15 cellular contexts compared by ENCODE assay signal in the genomic region with DNA sequence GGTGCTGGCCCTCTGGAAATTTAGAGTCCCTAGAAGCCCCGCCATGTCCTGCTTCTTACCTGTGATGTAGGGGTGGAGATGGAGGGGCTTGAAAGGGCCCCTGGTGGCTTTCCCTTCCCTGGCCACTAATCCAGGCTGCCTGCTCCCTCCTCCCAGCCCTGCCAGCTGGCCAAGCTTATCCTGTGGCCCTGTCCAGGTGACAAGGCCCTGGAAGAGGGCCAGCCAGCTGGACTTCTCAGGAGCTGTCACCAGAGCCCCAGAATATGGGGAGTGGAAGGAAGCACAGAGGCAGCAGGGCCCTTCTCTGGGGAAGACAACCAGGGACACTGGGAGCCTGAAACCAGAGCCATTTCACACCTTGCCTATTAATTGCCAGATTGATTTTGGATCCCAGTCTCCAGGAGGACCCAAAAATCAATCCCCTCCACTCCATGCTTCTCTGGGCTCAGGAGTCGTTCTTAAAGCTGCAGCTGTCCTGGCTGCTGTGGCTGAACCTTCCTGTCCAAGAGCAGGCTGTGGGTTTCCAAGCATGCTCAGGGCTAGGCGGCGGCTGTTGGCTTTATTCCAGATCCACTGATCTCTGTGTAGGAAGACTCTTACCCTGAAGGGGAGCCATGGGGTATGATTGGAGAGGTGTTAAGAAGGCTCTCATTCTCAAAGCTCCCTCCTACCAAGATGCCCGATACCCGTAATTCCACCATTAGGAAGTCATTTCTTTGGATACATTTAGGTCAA. TPM values are rescaled to one million over a fixed set of nuclear protein-coding genes. Genes with fewer than 3 reads are reported as not detected.
A peak's percentile ranks its signal among the peaks of the same experiment; 100 is the strongest.
DNase-seq lines count a peak whose midpoint lies in the region; ATAC-seq, FAIRE-seq and TF ChIP-seq lines count a peak whose summit lies in the region.
"Had no signal": no experiment of that assay in that cellular context is flagged by ENCODE, and none has a peak within 500 bp of the region (broad histone marks: within the 10 kb centered on the region; RNA-seq: fewer than 3 reads in every experiment).

No MANE protein-coding gene starts in this region.

- no peaks in the 10 kb centered on the region for H3K9me3 Mint-ChIP-seq in activated T-cell treated with anti-CD3 and anti-CD28 coated beads, Interleukin-2, amount 50 U/mL, for 4 hours
- H3K9me3 Mint-ChIP-seq: nephron, type B pancreatic cell had no signal

- H3K36me3 Mint-ChIP-seq in activated T-cell treated with anti-CD3 and anti-CD28 coated beads, Interleukin-2, amount 50 U/mL, for 4 hours (ENCODE audit: insufficient read depth): no peaks in the 10 kb centered on the region
- H3K36me3 Mint-ChIP-seq: type B pancreatic cell had no signal

- H3K4me1 ChIP-seq in pancreas: no peaks in the 10 kb centered on the region
- H3K4me1 ChIP-seq: SJSA1 had no signal

- no peak overlapping the region for H3K4me3 Mint-ChIP-seq in activated T-cell treated with anti-CD3 and anti-CD28 coated beads, Interleukin-2, amount 50 U/mL, for 4 hours
- H3K4me3 Mint-ChIP-seq: nephron, type B pancreatic cell had no signal

- intact Hi-C loops in pancreas (cut with DNase I): no loop called here

- peak; percentile 28 for DNase-seq in NCI-H1436 (lab: John Stamatoyannopoulos, UW)
- no peak for DNase-seq in NCI-H1436 treated with DMSO at 0.1 percent for 48 hours (lab: John Stamatoyannopoulos, UW)
- peak; percentile 77 for DNase-seq in NCI-H69 (lab: John Stamatoyannopoulos, UW)
- DNase-seq in epithelial cell of esophagus (ENCODE audit: low read depth): peak; percentile 23
- DNase-seq in pancreas: peak; percentile 67 to 90 (median 78)
- no peak for DNase-seq in activated T-cell treated with anti-CD3 and anti-CD28 coated beads, Interleukin-2, amount 50 U/mL, for 4 hours
- DNase-seq: GF-D8, spleen had no signal

- no peaks in the 10 kb centered on the region for H3K9me3 ChIP-seq in pancreas
- H3K9me3 ChIP-seq: esophagus muscularis mucosa, SJSA1, spleen had no signal

- ATAC-seq in pancreas (peak; percentile 76 to 96 (median 86)), HG03108 (IDR thresholded peaks at IDR 0.05; ENCODE audit: unreplicated experiment) (no peak), HG03175 (IDR thresholded peaks at IDR 0.05; ENCODE audit: unreplicated experiment) (no peak)
- no peak for ATAC-seq in activated T-cell treated with anti-CD3 and anti-CD28 coated beads, Interleukin-2, amount 50 U/mL, for 4 hours
- ATAC-seq: activated CD4-positive, CD25-positive, alpha-beta regulatory T cell treated with anti-CD3 and anti-CD28 coated beads, Interleukin-2, amount 50 U/mL, for 24 hours had no signal

- no peaks in the 10 kb centered on the region for H3K4me1 Mint-ChIP-seq in activated T-cell treated with anti-CD3 and anti-CD28 coated beads, Interleukin-2, amount 50 U/mL, for 4 hours (ENCODE audit: low read depth)

- H3K27me3 Mint-ChIP-seq in activated T-cell treated with anti-CD3 and anti-CD28 coated beads, Interleukin-2, amount 50 U/mL, for 4 hours (ENCODE audit: low read depth): peaks cover 2% of the 10 kb centered on the region

- no peaks in the 10 kb centered on the region for H3K27me3 ChIP-seq in pancreas
- H3K27me3 ChIP-seq: esophagus muscularis mucosa, SJSA1 had no signal

- H3K27ac ChIP-seq in pancreas: no peak overlapping the region
- H3K27ac ChIP-seq: esophagus muscularis mucosa, SJSA1, spleen had no signal

- H3K4me3 ChIP-seq in epithelial cell of esophagus (ENCODE audit: low read length) (no peak overlapping the region), pancreas (no peak overlapping the region)
- H3K4me3 ChIP-seq: esophagus muscularis mucosa, SJSA1, spleen had no signal

- 55 to 65% methylated on average over 6 of the region's 6 CpGs for WGBS in pancreas, 2 donors

- FAIRE-seq in pancreas (lab: Jason Lieb, UNC): no peak

- H3K36me3 ChIP-seq in pancreas: no peaks in the 10 kb centered on the region
- H3K36me3 ChIP-seq: esophagus muscularis mucosa, SJSA1, spleen had no signal

- no peak for TF ChIP-seq CTCF in epithelial cell of esophagus (IDR thresholded peaks at IDR 0.05; ENCODE audit: insufficient read depth, low read depth, low read length, missing control alignments)
- TF ChIP-seq CTCF in pancreas (IDR thresholded peaks at IDR 0.05): no peak

RNA-seq across cellular contexts. Expression of a gene that starts 52.6 kb away (rescaled TPM):
- 10 to 100 TPM; 63.6 to 81.1 (median 76.7) TPM for total RNA-seq in pancreas
- 10 to 100 TPM; 77.1 to 95.9 TPM for polyA plus RNA-seq in pancreas
- total RNA-seq in activated T-cell treated with anti-CD3 and anti-CD28 coated beads, Interleukin-2, amount 50 U/mL, for 4 hours: 10 to 100 TPM; 27.9 to 30.9 (median 28.8) TPM

Comparison
In these comparisons a context has a peak if more than half of its experiments do, and no peak if none do; other contexts are left out.
1. DNase-seq: peak in NCI-H1436 (single experiment), NCI-H69 (single experiment), epithelial cell of esophagus (single experiment) and pancreas (6 of 6); none in NCI-H1436 treated with DMSO at 0.1 percent for 48 hours (single experiment) and activated T-cell treated with anti-CD3 and anti-CD28 coated beads, Interleukin-2, amount 50 U/mL, for 4 hours (single experiment).
2. ATAC-seq: peak in pancreas (4 of 4); none in HG03108 (single experiment), activated T-cell treated with anti-CD3 and anti-CD28 coated beads, Interleukin-2, amount 50 U/mL, for 4 hours (0 of 2) and HG03175 (single experiment).